Comparison of ENCODE assay signal across 14 cellular contexts in the genomic region with DNA sequence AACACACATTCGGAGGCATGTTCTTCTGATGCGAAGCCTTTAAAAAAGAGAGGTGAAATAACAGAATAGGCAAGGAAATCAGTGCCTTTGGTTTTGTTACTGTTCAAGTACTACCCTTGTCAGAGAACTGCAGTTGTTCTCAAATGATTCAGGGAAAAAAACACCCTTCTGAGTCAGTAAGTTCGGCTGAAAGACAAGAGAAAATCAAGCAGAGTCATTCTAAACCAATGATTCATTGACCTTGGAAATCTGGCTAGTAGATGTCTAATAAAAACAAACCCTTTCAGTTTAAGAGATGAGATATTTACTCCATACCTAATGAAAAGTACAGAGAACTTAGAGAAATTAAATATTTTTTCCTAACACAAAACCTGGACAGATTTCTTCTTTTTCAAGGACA.
DNase-seq lines count a peak whose midpoint lies in the region; ATAC-seq and TF ChIP-seq lines count a peak whose summit lies in the region.
"Had no signal": no experiment of that assay in that cellular context is flagged by ENCODE, and none has a peak within 500 bp of the region (broad histone marks: within the 10 kb centered on the region; RNA-seq: fewer than 3 reads in every experiment).

No MANE protein-coding gene starts in this region.

- H3K36me3 ChIP-seq in left lung = no peaks in the 10 kb centered on the region

- no peak overlapping the region for H3K27ac Mint-ChIP-seq in stimulated activated memory B cell treated with anti-CD40 and anti-IgM and Interleukin-4, amounts not matched to agents 10 μg/mL and 1 μg/mL and 100 μg/mL, for 72 hours
- H3K27ac Mint-ChIP-seq in activated T-cell treated with anti-CD3 and anti-CD28 coated beads, Interleukin-2, amount 50 U/mL, for 24 hours = no peak overlapping the region
- H3K27ac Mint-ChIP-seq: B cell, memory B cell had no signal

- no peaks in the 10 kb centered on the region for H3K4me1 Mint-ChIP-seq in stimulated activated memory B cell treated with anti-CD40 and anti-IgM and Interleukin-4, amounts not matched to agents 10 μg/mL and 1 μg/mL and 100 μg/mL, for 72 hours
- H3K4me1 Mint-ChIP-seq in activated T-cell treated with anti-CD3 and anti-CD28 coated beads, Interleukin-2, amount 50 U/mL, for 24 hours (ENCODE audit: low read depth) = peaks cover 5% of the 10 kb centered on the region
- H3K4me1 Mint-ChIP-seq: B cell; central memory CD8-positive, alpha-beta T cell had no signal

- peaks cover 0 to under 1% of the 10 kb centered on the region in 2 donors for H3K9me3 ChIP-seq in left lung

- H3K9me3 Mint-ChIP-seq in stimulated activated memory B cell treated with anti-CD40 and anti-IgM and Interleukin-4, amounts not matched to agents 10 μg/mL and 1 μg/mL and 100 μg/mL, for 72 hours = no peaks in the 10 kb centered on the region
- peaks cover under 1% of the 10 kb centered on the region for H3K9me3 Mint-ChIP-seq in activated T-cell treated with anti-CD3 and anti-CD28 coated beads, Interleukin-2, amount 50 U/mL, for 24 hours
- H3K9me3 Mint-ChIP-seq: central memory CD8-positive, alpha-beta T cell; memory B cell had no signal

- H3K4me3 ChIP-seq in choroid plexus epithelial cell (ENCODE audit: low read depth, low read length) = no peak overlapping the region
- no peak overlapping the region for H3K4me3 ChIP-seq in left lung

- ATAC-seq in Right ventricle myocardium inferior (peak; percentile 58), left lung (peak; percentile 71), HG02588 (IDR thresholded peaks at IDR 0.05; ENCODE audit: unreplicated experiment) (no peak)
- no peak for ATAC-seq in stimulated activated memory B cell treated with anti-CD40 and anti-IgM and Interleukin-4, amounts not matched to agents 10 μg/mL and 1 μg/mL and 100 μg/mL, for 72 hours

- DNase-seq in Right ventricle myocardium inferior (ENCODE audit: missing footprints) (no peak), cardiac septum (ENCODE audit: low spot score) (no peak), choroid plexus epithelial cell (ENCODE audit: low read depth) (peak; percentile 95), left lung (no peak), NCI-H1436 (lab: John Stamatoyannopoulos, UW) (no peak)
- no peak for DNase-seq in activated T-cell treated with anti-CD3 and anti-CD28 coated beads, Interleukin-2, amount 50 U/mL, for 24 hours
- DNase-seq: H7; NCI-H510A; stimulated activated CD4-positive, alpha-beta T cell treated with anti-CD3 and anti-CD28 coated beads, Interleukin-2, amount 100 ng/mL, for 48 hours had no signal

- peak overlapping the region; percentile 22 to 39 for H3K27ac ChIP-seq in left lung

- no peak overlapping the region for H3K4me3 Mint-ChIP-seq in stimulated activated memory B cell treated with anti-CD40 and anti-IgM and Interleukin-4, amounts not matched to agents 10 μg/mL and 1 μg/mL and 100 μg/mL, for 72 hours
- H3K4me3 Mint-ChIP-seq in activated T-cell treated with anti-CD3 and anti-CD28 coated beads, Interleukin-2, amount 50 U/mL, for 24 hours = no peak overlapping the region
- H3K4me3 Mint-ChIP-seq: B cell; central memory CD8-positive, alpha-beta T cell; memory B cell had no signal

- H3K4me1 ChIP-seq in left lung = no peaks in the 10 kb centered on the region

- intact Hi-C loops in Right ventricle myocardium inferior (cut with DNase I) = loop anchor here (10.0 kb wide), 1 partner anchor 171 kb away; no protein-coding TSS in a partner anchor
- intact Hi-C loops in cardiac septum (cut with DNase I) = loop anchor here (10.0 kb wide), 1 partner anchor 319 kb away; no protein-coding TSS in a partner anchor
- intact Hi-C loops in left lung (cut with DNase I) = no loop called here

- H3K27me3 Mint-ChIP-seq in stimulated activated memory B cell treated with anti-CD40 and anti-IgM and Interleukin-4, amounts not matched to agents 10 μg/mL and 1 μg/mL and 100 μg/mL, for 72 hours = peaks cover 19% of the 10 kb centered on the region
- H3K27me3 Mint-ChIP-seq in activated T-cell treated with anti-CD3 and anti-CD28 coated beads, Interleukin-2, amount 50 U/mL, for 24 hours = peaks cover 43% of the 10 kb centered on the region

- no peaks in the 10 kb centered on the region for H3K36me3 Mint-ChIP-seq in stimulated activated memory B cell treated with anti-CD40 and anti-IgM and Interleukin-4, amounts not matched to agents 10 μg/mL and 1 μg/mL and 100 μg/mL, for 72 hours
- H3K36me3 Mint-ChIP-seq in activated T-cell treated with anti-CD3 and anti-CD28 coated beads, Interleukin-2, amount 50 U/mL, for 24 hours (ENCODE audit: low read depth) = no peaks in the 10 kb centered on the region
- H3K36me3 Mint-ChIP-seq: memory B cell had no signal

- TF ChIP-seq CTCF in choroid plexus epithelial cell (conservative IDR thresholded peaks at IDR 0.05; ENCODE audit: low read depth, low read length) (no peak), left lung (IDR thresholded peaks at IDR 0.05) (no peak)

- no peaks in the 10 kb centered on the region for H3K27me3 ChIP-seq in left lung

Comparison
In these comparisons a context has a peak if more than half of its experiments do, and no peak if none do; other contexts are left out.
1. ATAC-seq: peak in Right ventricle myocardium inferior (single experiment) and left lung (single experiment); none in HG02588 (single experiment) and stimulated activated memory B cell treated with anti-CD40 and anti-IgM and Interleukin-4, amounts not matched to agents 10 μg/mL and 1 μg/mL and 100 μg/mL, for 72 hours (single experiment).
2. intact Hi-C loops: an anchor here in Right ventricle myocardium inferior (10.0 kb wide) and cardiac septum (10.0 kb wide); none called in left lung.